Comparison of ENCODE assay signal across 11 cellular contexts in genomic region chr19:7083076-7083956, GRCh38. TPM values are rescaled to one million over a fixed set of nuclear protein-coding genes. Genes with fewer than 3 reads are reported as not detected.
A peak's percentile ranks its signal among the peaks of the same experiment; 100 is the strongest.
DNase-seq lines count a peak whose midpoint lies in the region; ATAC-seq and TF ChIP-seq lines count a peak whose summit lies in the region.
"Had no signal": no experiment of that assay in that cellular context is flagged by ENCODE, and none has a peak within 500 bp of the region (broad histone marks: within the 10 kb centered on the region; RNA-seq: fewer than 3 reads in every experiment).

No MANE protein-coding gene starts in this region.

- no peaks in the 10 kb centered on the region for H3K27me3 ChIP-seq in subcutaneous abdominal adipose tissue (ENCODE audit: control insufficient read depth in 5 of 5, insufficient read depth in 4 of 5, low read length in 5 of 5)

- ATAC-seq in activated naive CD8-positive, alpha-beta T cell treated with anti-CD3 and anti-CD28 coated beads, Interleukin-2, amount 50 U/mL, for 24 hours = no peak
- no peak for ATAC-seq in stimulated activated effector memory CD8-positive, alpha-beta T cell treated with anti-CD3 and anti-CD28 coated beads, Interleukin-12 subunit alpha, Interleukin-12 subunit beta, amount 100 ng/mL, for 72 hours
- ATAC-seq in GM21367 (IDR thresholded peaks at IDR 0.05; ENCODE audit: unreplicated experiment) = no peak
- ATAC-seq: sciatic nerve had no signal

- no peak overlapping the region for H3K27ac ChIP-seq in subcutaneous abdominal adipose tissue (ENCODE audit: low read depth, low read length)

- peaks cover 2% of the 10 kb centered on the region for H3K4me1 Mint-ChIP-seq in activated naive CD8-positive, alpha-beta T cell (ENCODE audit: low read depth)
- H3K4me1 Mint-ChIP-seq in activated naive CD8-positive, alpha-beta T cell treated with anti-CD3 and anti-CD28 coated beads, Interleukin-2, amount 50 U/mL, for 24 hours = no peaks in the 10 kb centered on the region
- H3K4me1 Mint-ChIP-seq in endothelial cell (ENCODE audit: unreplicated experiment) = no peaks in the 10 kb centered on the region
- no peaks in the 10 kb centered on the region for H3K4me1 Mint-ChIP-seq in stimulated activated effector memory CD8-positive, alpha-beta T cell treated with anti-CD3 and anti-CD28 coated beads, Interleukin-12 subunit alpha, Interleukin-12 subunit beta, amount 100 ng/mL, for 72 hours

- peaks cover 51% of the 10 kb centered on the region for H3K36me3 Mint-ChIP-seq in activated naive CD8-positive, alpha-beta T cell
- H3K36me3 Mint-ChIP-seq in activated naive CD8-positive, alpha-beta T cell treated with anti-CD3 and anti-CD28 coated beads, Interleukin-2, amount 50 U/mL, for 24 hours (ENCODE audit: low read depth) = peaks cover 91% of the 10 kb centered on the region
- peaks cover 81% of the 10 kb centered on the region for H3K36me3 Mint-ChIP-seq in endothelial cell (ENCODE audit: low read depth, unreplicated experiment)
- H3K36me3 Mint-ChIP-seq in stimulated activated effector memory CD8-positive, alpha-beta T cell treated with anti-CD3 and anti-CD28 coated beads, Interleukin-12 subunit alpha, Interleukin-12 subunit beta, amount 100 ng/mL, for 72 hours = peaks cover 76% of the 10 kb centered on the region

- no peak for TF ChIP-seq CTCF in endothelial cell (IDR thresholded peaks at IDR 0.05; ENCODE audit: unreplicated experiment)

- H3K9me3 Mint-ChIP-seq in activated naive CD8-positive, alpha-beta T cell (ENCODE audit: low read depth) = peaks cover 15% of the 10 kb centered on the region
- peaks cover 57% of the 10 kb centered on the region for H3K9me3 Mint-ChIP-seq in activated naive CD8-positive, alpha-beta T cell treated with anti-CD3 and anti-CD28 coated beads, Interleukin-2, amount 50 U/mL, for 24 hours
- H3K9me3 Mint-ChIP-seq in endothelial cell (ENCODE audit: unreplicated experiment) = peaks cover 63% of the 10 kb centered on the region
- H3K9me3 Mint-ChIP-seq in stimulated activated effector memory CD8-positive, alpha-beta T cell treated with anti-CD3 and anti-CD28 coated beads, Interleukin-12 subunit alpha, Interleukin-12 subunit beta, amount 100 ng/mL, for 72 hours = peaks cover 23% of the 10 kb centered on the region

- peaks cover 59 to 64% (median 59%) of the 10 kb centered on the region in 5 donors for H3K36me3 ChIP-seq in subcutaneous abdominal adipose tissue (ENCODE audit: control insufficient read depth in 5 of 5, insufficient read depth in 5 of 5, low read length in 5 of 5)

- no peak overlapping the region for H3K27ac Mint-ChIP-seq in activated naive CD8-positive, alpha-beta T cell
- no peak overlapping the region for H3K27ac Mint-ChIP-seq in activated naive CD8-positive, alpha-beta T cell treated with anti-CD3 and anti-CD28 coated beads, Interleukin-2, amount 50 U/mL, for 24 hours
- no peak overlapping the region for H3K27ac Mint-ChIP-seq in endothelial cell (ENCODE audit: unreplicated experiment)
- H3K27ac Mint-ChIP-seq in stimulated activated effector memory CD8-positive, alpha-beta T cell treated with anti-CD3 and anti-CD28 coated beads, Interleukin-12 subunit alpha, Interleukin-12 subunit beta, amount 100 ng/mL, for 72 hours = no peak overlapping the region

- H3K9ac ChIP-seq in subcutaneous abdominal adipose tissue (ENCODE audit: low read length in 5 of 5) = peak overlapping the region in 1 of 5 donors; percentile 0

- peak overlapping the region; percentile 18 to 56 (median 52) for H3K4me3 ChIP-seq in subcutaneous abdominal adipose tissue (ENCODE audit: low read depth in 1 of 5, low read length in 5 of 5)

- DNase-seq in activated naive CD8-positive, alpha-beta T cell treated with anti-CD3 and anti-CD28 coated beads, Interleukin-2, amount 50 U/mL, for 24 hours = no peak
- DNase-seq in RPMI7951 (ENCODE audit: low read depth) (peak; percentile 40), endothelial cell (ENCODE audit: low spot score) (no peak), AG08395 (ENCODE audit: low spot score) (no peak)
- no peak for DNase-seq in stimulated activated effector memory CD8-positive, alpha-beta T cell treated with anti-CD3 and anti-CD28 coated beads, Interleukin-12 subunit alpha, Interleukin-12 subunit beta, amount 100 ng/mL, for 72 hours (ENCODE audit: low spot score in 2 of 2)
- DNase-seq: activated CD4-positive, CD25-positive, alpha-beta regulatory T cell; NCI-H1092 treated with DMSO at 0.1 percent for 48 hours had no signal

- H3K9me3 ChIP-seq in subcutaneous abdominal adipose tissue (ENCODE audit: control insufficient read depth in 5 of 5, low read length in 5 of 5) = peaks cover 80 to 97% (median 93%) of the 10 kb centered on the region in 5 donors

- H3K27me3 Mint-ChIP-seq in activated naive CD8-positive, alpha-beta T cell = no peaks in the 10 kb centered on the region
- H3K27me3 Mint-ChIP-seq in activated naive CD8-positive, alpha-beta T cell treated with anti-CD3 and anti-CD28 coated beads, Interleukin-2, amount 50 U/mL, for 24 hours = no peaks in the 10 kb centered on the region
- H3K27me3 Mint-ChIP-seq in endothelial cell (ENCODE audit: unreplicated experiment) = peaks cover 5% of the 10 kb centered on the region

- peak overlapping the region; percentile 27 for H3K4me3 Mint-ChIP-seq in activated naive CD8-positive, alpha-beta T cell
- no peak overlapping the region for H3K4me3 Mint-ChIP-seq in activated naive CD8-positive, alpha-beta T cell treated with anti-CD3 and anti-CD28 coated beads, Interleukin-2, amount 50 U/mL, for 24 hours
- peak overlapping the region; percentile 87 for H3K4me3 Mint-ChIP-seq in endothelial cell (ENCODE audit: unreplicated experiment)
- no peak overlapping the region for H3K4me3 Mint-ChIP-seq in stimulated activated effector memory CD8-positive, alpha-beta T cell treated with anti-CD3 and anti-CD28 coated beads, Interleukin-12 subunit alpha, Interleukin-12 subunit beta, amount 100 ng/mL, for 72 hours

- H3K4me1 ChIP-seq in subcutaneous abdominal adipose tissue (ENCODE audit: control insufficient read depth in 5 of 5, insufficient read depth in 5 of 5, low read length in 5 of 5) = peaks cover 0 to 3% (median 0%) of the 10 kb centered on the region in 5 donors

RNA-seq across cellular contexts. Expression of gene ZNF557, which starts 13.8 kb away (rescaled TPM):
- 9.4 and 10.5 TPM in 2 replicates for total RNA-seq in RPMI7951 (2014; rRNA removed; shearing (Covaris generic))
- 10.3 TPM for total RNA-seq in endothelial cell (ENCODE audit: unreplicated experiment)

RNA-seq across cellular contexts. Expression of gene MBD3L3, which starts 24.8 kb away (rescaled TPM):
- not detected in 2 replicates for total RNA-seq in RPMI7951 (2014; rRNA removed; shearing (Covaris generic))
- not detected for total RNA-seq in endothelial cell (ENCODE audit: unreplicated experiment)
- total RNA-seq: sciatic nerve had no signal

RNA-seq across cellular contexts. Expression of gene MBD3L2, which starts 34.2 kb away (rescaled TPM):
- total RNA-seq in RPMI7951 (2014; rRNA removed; shearing (Covaris generic)) = not detected in 2 replicates
- total RNA-seq in endothelial cell (ENCODE audit: unreplicated experiment) = not detected
- total RNA-seq: sciatic nerve had no signal

RNA-seq across cellular contexts. Expression of gene MBD3L4, which starts 43.3 kb away (rescaled TPM):
- not detected in 2 replicates for total RNA-seq in RPMI7951 (2014; rRNA removed; shearing (Covaris generic))
- not detected for total RNA-seq in endothelial cell (ENCODE audit: unreplicated experiment)
- total RNA-seq: sciatic nerve had no signal

RNA-seq across cellular contexts. Expression of gene MBD3L5, which starts 52.9 kb away (rescaled TPM):
- total RNA-seq in RPMI7951 (2014; rRNA removed; shearing (Covaris generic)) = not detected in 2 replicates
- total RNA-seq in endothelial cell (ENCODE audit: unreplicated experiment) = not detected
- total RNA-seq: sciatic nerve had no signal

Comparison
In these comparisons a context has a peak if more than half of its experiments do, and no peak if none do; other contexts are left out.
1. H3K4me3 Mint-ChIP-seq: peak in activated naive CD8-positive, alpha-beta T cell (single experiment) and endothelial cell (single experiment); none in activated naive CD8-positive, alpha-beta T cell treated with anti-CD3 and anti-CD28 coated beads, Interleukin-2, amount 50 U/mL, for 24 hours (single experiment) and stimulated activated effector memory CD8-positive, alpha-beta T cell treated with anti-CD3 and anti-CD28 coated beads, Interleukin-12 subunit alpha, Interleukin-12 subunit beta, amount 100 ng/mL, for 72 hours (single experiment).